9 cellular contexts compared by ENCODE assay signal in the genomic region with DNA sequence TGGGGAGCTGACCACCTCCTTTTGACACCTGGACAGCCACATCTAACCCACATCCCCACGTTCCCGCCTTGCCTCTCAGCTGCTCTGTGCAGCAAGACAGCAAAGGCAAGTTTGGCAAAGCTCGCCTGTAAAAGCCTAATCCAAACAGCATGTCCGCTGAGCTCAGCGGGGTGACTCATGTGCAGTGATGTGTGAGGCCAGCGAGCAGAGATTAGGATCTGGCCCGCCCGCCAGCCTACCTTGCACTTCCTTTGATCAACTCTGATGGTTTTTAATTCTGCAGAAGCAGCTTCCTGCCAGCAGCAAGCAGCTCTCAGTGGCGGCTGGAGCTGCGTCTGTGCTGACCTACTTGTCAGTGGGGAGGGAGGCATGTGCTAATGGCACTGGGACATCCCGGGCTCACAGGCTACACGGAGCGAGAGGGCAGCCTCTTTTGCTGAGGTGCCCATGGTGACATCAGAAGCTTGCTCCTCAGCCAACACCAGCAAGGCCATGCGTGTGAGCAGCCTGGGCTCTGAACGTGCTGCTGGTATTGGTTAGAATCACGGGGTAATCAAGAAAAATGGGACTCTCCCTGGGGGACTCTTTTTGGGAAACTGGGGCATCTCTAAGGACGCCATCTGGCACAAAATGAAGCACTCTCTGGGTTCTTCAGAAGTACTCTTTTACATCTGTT. TPM values are rescaled to one million over a fixed set of nuclear protein-coding genes. Genes with fewer than 3 reads are reported as not detected.
DNase-seq lines count a peak whose midpoint lies in the region; ATAC-seq and TF ChIP-seq lines count a peak whose summit lies in the region.
"Had no signal": no experiment of that assay in that cellular context is flagged by ENCODE, and none has a peak within 500 bp of the region (broad histone marks: within the 10 kb centered on the region; RNA-seq: fewer than 3 reads in every experiment).

No MANE protein-coding gene starts in this region.

- peak overlapping the region; percentile 42 for H3K4me3 ChIP-seq in neuron (ENCODE audit: low read length)
- H3K4me3 ChIP-seq in stomach = peak overlapping the region; percentile 13 to 21 (median 18)

- peak overlapping the region; percentile 96 for H3K27ac Mint-ChIP-seq in activated T-helper 17 cell treated with anti-CD3 and anti-CD28 coated beads, Interleukin-2, amount 50 U/mL, for 72 hours

- TF ChIP-seq CTCF in stomach (IDR thresholded peaks at IDR 0.05) = no peak

- intact Hi-C loops in stomach (cut with DNase I; ENCODE audit: low total_unique reads) = no loop called here

- TF ChIP-seq EP300 in stomach (IDR thresholded peaks at IDR 0.05) = no peak

- H2AFZ ChIP-seq in neuron (ENCODE audit: low read depth, low read length) = peak overlapping the region; percentile 34

- peak overlapping the region; percentile 89 for H3K4me3 Mint-ChIP-seq in activated T-helper 17 cell treated with anti-CD3 and anti-CD28 coated beads, Interleukin-2, amount 50 U/mL, for 72 hours

- peaks cover 3% of the 10 kb centered on the region for H3K27me3 ChIP-seq in neuron (ENCODE audit: insufficient read depth, low read length)
- no peaks in the 10 kb centered on the region for H3K27me3 ChIP-seq in stomach

- WGBS in stomach, 5 donors = 6 to 11% (median 8%) methylated on average over 17 of the region's 17 CpGs

- no peaks in the 10 kb centered on the region for H3K9me3 Mint-ChIP-seq in activated T-helper 17 cell treated with anti-CD3 and anti-CD28 coated beads, Interleukin-2, amount 50 U/mL, for 72 hours

- peaks cover 46% of the 10 kb centered on the region for H3K4me1 Mint-ChIP-seq in activated T-helper 17 cell treated with anti-CD3 and anti-CD28 coated beads, Interleukin-2, amount 50 U/mL, for 72 hours

- no peaks in the 10 kb centered on the region for H3K27me3 Mint-ChIP-seq in activated T-helper 17 cell treated with anti-CD3 and anti-CD28 coated beads, Interleukin-2, amount 50 U/mL, for 72 hours

- H3K9me3 ChIP-seq in neuron (ENCODE audit: low read length) = no peaks in the 10 kb centered on the region
- H3K9me3 ChIP-seq in stomach = no peaks in the 10 kb centered on the region
- H3K9me3 ChIP-seq: neutrophil had no signal

- DNase-seq in D341Med (ENCODE audit: low spot score) (peak; percentile 54), HUDEP-2 (lab: John Stamatoyannopoulos, UW; ENCODE audit: unreplicated experiment in 76 of 76) (peak in 58 of 76 experiments; percentile 5 to 70 (median 36)), RKO (ENCODE audit: low spot score) (peak; percentile 95), fibroblast of peridontal ligament (ENCODE audit: extremely low read depth) (peak; percentile 96), stomach (peak; percentile 93)

- no peaks in the 10 kb centered on the region for H3K36me3 ChIP-seq in neuron (ENCODE audit: insufficient read depth, low read length)
- no peaks in the 10 kb centered on the region for H3K36me3 ChIP-seq in stomach
- H3K36me3 ChIP-seq: neutrophil had no signal

- H3K27ac ChIP-seq in stomach = peak overlapping the region; percentile 80 to 87 (median 84)
- H3K27ac ChIP-seq: neutrophil had no signal

- no peaks in the 10 kb centered on the region for H3K36me3 Mint-ChIP-seq in activated T-helper 17 cell treated with anti-CD3 and anti-CD28 coated beads, Interleukin-2, amount 50 U/mL, for 72 hours (ENCODE audit: low read depth)

- TF ChIP-seq POLR2A in stomach (IDR thresholded peaks at IDR 0.05) = peak in 1 of 4 donors; percentile 14

- H3K4me1 ChIP-seq in neuron (ENCODE audit: insufficient read depth, low read length) (peaks cover 7% of the 10 kb centered on the region), stomach (peaks cover 29 to 67% (median 33%) of the 10 kb centered on the region in 4 donors)

- peak; percentile 82 for ATAC-seq in GM21447 (IDR thresholded peaks at IDR 0.05; ENCODE audit: unreplicated experiment)
- peak; percentile 91 for ATAC-seq in activated T-helper 17 cell treated with anti-CD3 and anti-CD28 coated beads, Interleukin-2, amount 50 U/mL, for 72 hours (replicated peaks)

RNA-seq across cellular contexts. Expression of gene EML4, which starts 36.0 kb away (rescaled TPM):
- total RNA-seq in activated T-helper 17 cell treated with anti-CD3 and anti-CD28 coated beads, Interleukin-2, amount 50 U/mL, for 72 hours = 10 to 100 TPM; 69.9 to 93.7 TPM
- 100 to 1,000 TPM in 1 of 5 donors, 10 to 100 TPM in 4; 24.6 to 292 (median 65.3) TPM for total RNA-seq in stomach
- polyA plus RNA-seq in stomach = 10 to 100 TPM; 10.2 to 13.3 (median 10.5) TPM

Comparison
In these comparisons a context has a peak if more than half of its experiments do, and no peak if none do; other contexts are left out.
1. Peak in every context shown above with its lines: DNase-seq, ATAC-seq, H3K4me3 ChIP-seq and H3K27ac ChIP-seq.
2. DNase-seq: peak in every context shown above with its lines; median percentile 96 in fibroblast of peridontal ligament; 95 in RKO; 93 in stomach; 54 in D341Med; 36 in HUDEP-2.